In genomic region chr1:91881280-91881679, GRCh38 we compare ENCODE assay signal across 21 cellular contexts.
"Had no signal": no experiment of that assay in that cellular context is flagged by ENCODE, and none has a peak within 500 bp of the region (broad histone marks: within the 10 kb centered on the region; RNA-seq: fewer than 3 reads in every experiment).

No MANE protein-coding gene starts in this region.

- DNase-seq: activated CD8-positive, alpha-beta memory T cell treated with anti-CD3 and anti-CD28 coated beads for 24 hours; activated CD8-positive, alpha-beta memory T cell treated with anti-CD3 and anti-CD28 coated beads, Interleukin-2, amount 50 U/mL, for 4 hours; activated naive CD4-positive, alpha-beta T cell treated with anti-CD3 and anti-CD28 coated beads, Interleukin-2, amount 50 U/mL, for 16 hours; activated naive CD8-positive, alpha-beta T cell treated with anti-CD3 and anti-CD28 coated beads, Interleukin-2, amount 50 U/mL, for 24 hours; activated T-cell treated with anti-CD3 and anti-CD28 coated beads, Interleukin-2, amount 50 U/mL, for 4 hours; body of pancreas; dermis blood vessel endothelial cell; effector CD8-positive, alpha-beta T cell; hippocampal formation; left ventricle myocardium superior; mammary epithelial cell; midbrain; occipital lobe; posterior cingulate gyrus; retina; stimulated activated CD4-positive, alpha-beta T cell treated with anti-CD3 and anti-CD28 coated beads, Interleukin-1b, Interleukin-23, amount 100 ng/mL, for 48 hours; stimulated activated naive CD8-positive, alpha-beta T cell treated with anti-CD3 and anti-CD28 coated beads, Interleukin-15, amount 100 ng/mL, for 72 hours; T-helper 9 cell had no signal

- H3K4me3 ChIP-seq: body of pancreas, suprapubic skin had no signal

- H3K27ac ChIP-seq: body of pancreas, suprapubic skin had no signal

- H3K36me3 Mint-ChIP-seq: WTC11 had no signal

- H3K4me3 Mint-ChIP-seq: activated naive CD8-positive, alpha-beta T cell treated with anti-CD3 and anti-CD28 coated beads, Interleukin-2, amount 50 U/mL, for 24 hours; activated T-cell treated with anti-CD3 and anti-CD28 coated beads, Interleukin-2, amount 50 U/mL, for 4 hours; stimulated activated naive CD8-positive, alpha-beta T cell treated with anti-CD3 and anti-CD28 coated beads, Interleukin-15, amount 100 ng/mL, for 72 hours; WTC11 had no signal

- H3K9me3 ChIP-seq: body of pancreas, suprapubic skin, tibial nerve had no signal

- H3K36me3 ChIP-seq: suprapubic skin, tibial nerve had no signal

- H3K27ac Mint-ChIP-seq: activated naive CD8-positive, alpha-beta T cell treated with anti-CD3 and anti-CD28 coated beads, Interleukin-2, amount 50 U/mL, for 24 hours; stimulated activated naive CD8-positive, alpha-beta T cell treated with anti-CD3 and anti-CD28 coated beads, Interleukin-15, amount 100 ng/mL, for 72 hours; WTC11 had no signal

- H3K9me3 Mint-ChIP-seq: activated naive CD8-positive, alpha-beta T cell treated with anti-CD3 and anti-CD28 coated beads, Interleukin-2, amount 50 U/mL, for 24 hours; activated T-cell treated with anti-CD3 and anti-CD28 coated beads, Interleukin-2, amount 50 U/mL, for 4 hours; stimulated activated naive CD8-positive, alpha-beta T cell treated with anti-CD3 and anti-CD28 coated beads, Interleukin-15, amount 100 ng/mL, for 72 hours; WTC11 had no signal

- ATAC-seq: activated naive CD8-positive, alpha-beta T cell treated with anti-CD3 and anti-CD28 coated beads, Interleukin-2, amount 50 U/mL, for 24 hours; activated T-cell treated with anti-CD3 and anti-CD28 coated beads, Interleukin-2, amount 50 U/mL, for 4 hours; body of pancreas; left ventricle myocardium superior; stimulated activated naive CD8-positive, alpha-beta T cell treated with anti-CD3 and anti-CD28 coated beads, Interleukin-15, amount 100 ng/mL, for 72 hours; WTC11 had no signal
